Comparison of ENCODE assay signal across 18 cellular contexts in the genomic region with DNA sequence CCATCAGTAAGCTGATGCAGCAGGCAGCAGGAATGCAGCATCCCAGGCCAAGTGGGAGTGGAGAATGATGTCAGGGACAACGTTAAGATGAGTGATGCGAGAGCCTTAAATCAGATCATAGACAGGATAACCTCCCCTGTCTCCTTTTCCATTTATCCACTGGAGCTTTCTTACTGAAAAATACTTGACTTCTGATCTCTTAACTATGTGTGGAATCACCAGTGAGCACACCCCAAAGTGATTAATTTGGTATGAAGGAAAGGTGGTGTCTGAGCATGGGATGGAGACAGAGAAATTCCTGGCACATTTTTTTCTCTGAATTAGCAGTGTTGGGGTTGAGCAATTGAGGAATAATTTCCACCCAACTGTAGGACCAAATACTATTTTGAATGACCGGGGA.
DNase-seq lines count a peak whose midpoint lies in the region; ATAC-seq and TF ChIP-seq lines count a peak whose summit lies in the region.
"Had no signal": no experiment of that assay in that cellular context is flagged by ENCODE, and none has a peak within 500 bp of the region (broad histone marks: within the 10 kb centered on the region; RNA-seq: fewer than 3 reads in every experiment).

No MANE protein-coding gene starts in this region.

- H3K27ac ChIP-seq in GM23338 (ENCODE audit: low read depth) (no peak overlapping the region), osteoblast (ENCODE audit: low read depth, low read length) (no peak overlapping the region), gastroesophageal sphincter (no peak overlapping the region)
- H3K27ac ChIP-seq: BLaER1 treated with 17β-estradiol and CSF1 and Interleukin-3, amounts not matched to agents 10 nM and 100 nM; RWPE1; SJSA1 had no signal

- H3K36me3 Mint-ChIP-seq in GM23338 (ENCODE audit: low read depth), result peaks cover 13% of the 10 kb centered on the region; the same call in 2 of the 3 replicates

- no peaks in the 10 kb centered on the region for H3K27me3 ChIP-seq in GM23338 (ENCODE audit: insufficient read depth)
- H3K27me3 ChIP-seq in osteoblast (ENCODE audit: insufficient read depth, low read length), result no peaks in the 10 kb centered on the region
- no peaks in the 10 kb centered on the region for H3K27me3 ChIP-seq in gastroesophageal sphincter
- H3K27me3 ChIP-seq: BLaER1 treated with 17β-estradiol and CSF1 and Interleukin-3, amounts not matched to agents 10 nM and 100 nM; SJSA1 had no signal

- H3K4me1 Mint-ChIP-seq in GM23338, result 0 out of 3 replicates have a peak, but pooled peaks cover 3% of the 10 kb centered on the region

- no peaks in the 10 kb centered on the region for H3K9me3 ChIP-seq in osteoblast (ENCODE audit: low read depth, low read length)
- H3K9me3 ChIP-seq in gastroesophageal sphincter, result peaks cover 0 to 11% (median 0%) of the 10 kb centered on the region in 3 donors

- 82% methylated on average over 3 of the region's 3 CpGs for WGBS in gastroesophageal sphincter (ENCODE audit: low coverage in 1 of 2), 2 donors

- no peak for TF ChIP-seq EP300 in gastroesophageal sphincter (IDR thresholded peaks at IDR 0.05)

- H4K20me1 ChIP-seq in GM23338 (replicated peaks; ENCODE audit: insufficient read depth) (no peaks in the 10 kb centered on the region), osteoblast (ENCODE audit: insufficient read depth, low read length) (no peaks in the 10 kb centered on the region)
- H4K20me1 ChIP-seq: BLaER1 treated with 17β-estradiol and CSF1 and Interleukin-3, amounts not matched to agents 10 nM and 100 nM had no signal

- no peaks in the 10 kb centered on the region for H3K79me2 ChIP-seq in GM23338 (replicated peaks; ENCODE audit: insufficient read depth)
- H3K79me2 ChIP-seq in osteoblast (ENCODE audit: insufficient read depth, low read length), result no peaks in the 10 kb centered on the region

- peak; percentile 84 for DNase-seq in AG10803 (ENCODE audit: low read depth)
- DNase-seq in GM23338 (ENCODE audit: low spot score), result peak; percentile 9
- DNase-seq in astrocyte of the hippocampus (ENCODE audit: low read depth, low spot score), result peak; percentile 39
- peak; percentile 75 for DNase-seq in osteoblast (ENCODE audit: insufficient read length, low spot score, missing footprints)
- no peak for DNase-seq in SKM-1 treated with dmso at 0.1 percent for 144 hours (lab: John Stamatoyannopoulos, UW; ENCODE audit: unreplicated experiment)
- DNase-seq in activated CD4-positive, alpha-beta T cell treated with anti-CD3 and anti-CD28 coated beads for 1 hour, result no peak
- DNase-seq: DMS 273 treated with DMSO at 0.1 percent for 48 hours, H9, NCI-H1048, NCI-H146, NCI-H2081 treated with DMSO at 0.1 percent for 48 hours, NCI-H526 had no signal

- H3F3A ChIP-seq in GM23338 (replicated peaks; ENCODE audit: low read depth), result no peaks in the 10 kb centered on the region

- H3K36me3 ChIP-seq in GM23338 (ENCODE audit: insufficient read depth), result no peaks in the 10 kb centered on the region
- H3K36me3 ChIP-seq in osteoblast (ENCODE audit: insufficient read depth, low read length), result no peaks in the 10 kb centered on the region
- no peaks in the 10 kb centered on the region for H3K36me3 ChIP-seq in gastroesophageal sphincter
- H3K36me3 ChIP-seq: BLaER1 treated with 17β-estradiol and CSF1 and Interleukin-3, amounts not matched to agents 10 nM and 100 nM; SJSA1 had no signal

- ATAC-seq in GM23338 (no peak), gastroesophageal sphincter (no peak), HG02588 (IDR thresholded peaks at IDR 0.05; ENCODE audit: unreplicated experiment) (no peak)
- ATAC-seq: K562 had no signal

- no peak for TF ChIP-seq POLR2A in gastroesophageal sphincter (IDR thresholded peaks at IDR 0.05)

- H3K4me1 ChIP-seq in GM23338 (ENCODE audit: insufficient read depth) (no peaks in the 10 kb centered on the region), osteoblast (ENCODE audit: insufficient read depth, low read length) (peaks cover 8% of the 10 kb centered on the region), gastroesophageal sphincter (peaks cover 0 to 9% (median 0%) of the 10 kb centered on the region in 3 donors)
- H3K4me1 ChIP-seq: SJSA1 had no signal

- H3K27me3 Mint-ChIP-seq in GM23338 (ENCODE audit: insufficient read depth, low read depth, poor library complexity), result no peaks in the 10 kb centered on the region

- H3K4me3 Mint-ChIP-seq in GM23338, result no peak overlapping the region
- H3K4me3 Mint-ChIP-seq: H9 had no signal

- no peak overlapping the region for H3K27ac Mint-ChIP-seq in GM23338
- H3K27ac Mint-ChIP-seq: H9 had no signal

- TF ChIP-seq CTCF in AG10803 (conservative IDR thresholded peaks at IDR 0.05; ENCODE audit: low read length) (no peak), GM23338 (conservative IDR thresholded peaks at IDR 0.05; ENCODE audit: low read depth in 2 of 2) (no peak), osteoblast (IDR thresholded peaks at IDR 0.05; ENCODE audit: extremely low read depth, low read depth, low read length) (no peak), gastroesophageal sphincter (IDR thresholded peaks at IDR 0.05) (no peak)

- H3K4me2 ChIP-seq in GM23338 (no peak overlapping the region), osteoblast (ENCODE audit: insufficient read depth, low read length) (no peak overlapping the region)
- H3K4me2 ChIP-seq: BLaER1 treated with 17β-estradiol and CSF1 and Interleukin-3, amounts not matched to agents 10 nM and 100 nM had no signal

- no peak overlapping the region for H3K4me3 ChIP-seq in AG10803 (ENCODE audit: low read length)
- no peak overlapping the region for H3K4me3 ChIP-seq in GM23338
- H3K4me3 ChIP-seq in osteoblast (ENCODE audit: insufficient read depth, low read length), result no peak overlapping the region
- no peak overlapping the region for H3K4me3 ChIP-seq in gastroesophageal sphincter
- H3K4me3 ChIP-seq: BLaER1 treated with 17β-estradiol and CSF1 and Interleukin-3, amounts not matched to agents 10 nM and 100 nM; K562; SJSA1 had no signal

- peaks cover 12% of the 10 kb centered on the region for H3K9me2 ChIP-seq in GM23338 (ENCODE audit: insufficient read depth)

- H3K9me3 Mint-ChIP-seq in GM23338, result peaks cover 12% of the 10 kb centered on the region; the same call in 2 of the 3 replicates

- H2AFZ ChIP-seq in GM23338 (no peak overlapping the region), osteoblast (ENCODE audit: low read length) (no peak overlapping the region)

TF ChIP-seq in GM23338, 12 proteins besides CTCF, POLR2A, EP300 and RAD21 (continues in another document):
- TF ChIP-seq ZNF331 (CRISPR knock-in tag; IDR thresholded peaks at IDR 0.05; ENCODE audit: low read depth), result no peak
- TF ChIP-seq JUNB (IDR thresholded peaks at IDR 0.05; ENCODE audit: unreplicated experiment), result no peak
- TF ChIP-seq ETS1 (IDR thresholded peaks at IDR 0.05), result no peak
- no peak for TF ChIP-seq CREB1 (CRISPR knock-in tag; IDR thresholded peaks at IDR 0.05; ENCODE audit: low read depth)
- TF ChIP-seq STAT1 (IDR thresholded peaks at IDR 0.05; ENCODE audit: unreplicated experiment), result no peak
- no peak for TF ChIP-seq ZNF114 (CRISPR knock-in tag; IDR thresholded peaks at IDR 0.05)

Comparison
In these comparisons a context has a peak if more than half of its experiments do, and no peak if none do; other contexts are left out.
1. DNase-seq: peak in AG10803 (single experiment), GM23338 (single experiment), astrocyte of the hippocampus (single experiment) and osteoblast (single experiment); none in SKM-1 treated with dmso at 0.1 percent for 144 hours (single experiment) and activated CD4-positive, alpha-beta T cell treated with anti-CD3 and anti-CD28 coated beads for 1 hour (single experiment).